1 cellular context compared by ENCODE assay signal in the genomic region with DNA sequence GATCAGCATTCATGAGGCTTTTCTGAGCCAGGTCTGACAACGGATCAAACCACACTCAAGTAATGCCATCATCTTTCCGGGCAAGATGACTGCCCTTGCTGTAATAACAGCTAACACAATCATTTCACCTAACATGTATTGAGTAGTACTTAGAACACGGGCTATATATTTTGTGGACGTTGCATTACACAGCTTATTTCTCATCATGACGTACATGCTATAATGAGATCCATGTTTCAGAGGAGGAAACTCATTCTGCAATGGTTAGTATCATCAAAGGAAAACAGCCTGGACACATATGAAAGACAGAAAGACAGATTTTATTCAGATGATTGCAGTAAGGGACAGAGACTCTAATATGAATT.
TF ChIP-seq lines count a peak whose summit lies in the region.

No MANE protein-coding gene starts in this region.

TF ChIP-seq in IMR-90, 13 proteins besides CTCF, POLR2A, EP300 and RAD21 (continued from another document):
- TF ChIP-seq MAZ (IDR thresholded peaks at IDR 0.05; ENCODE audit: borderline replicate concordance, low read depth, low read length), result no peak
- no peak for TF ChIP-seq CHD1 (IDR thresholded peaks at IDR 0.05; ENCODE audit: low read depth, low read length)
- TF ChIP-seq, protein P1, sequence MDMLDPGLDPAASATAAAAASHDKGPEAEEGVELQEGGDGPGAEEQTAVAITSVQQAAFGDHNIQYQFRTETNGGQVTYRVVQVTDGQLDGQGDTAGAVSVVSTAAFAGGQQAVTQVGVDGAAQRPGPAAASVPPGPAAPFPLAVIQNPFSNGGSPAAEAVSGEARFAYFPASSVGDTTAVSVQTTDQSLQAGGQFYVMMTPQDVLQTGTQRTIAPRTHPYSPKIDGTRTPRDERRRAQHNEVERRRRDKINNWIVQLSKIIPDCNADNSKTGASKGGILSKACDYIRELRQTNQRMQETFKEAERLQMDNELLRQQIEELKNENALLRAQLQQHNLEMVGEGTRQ (IDR thresholded peaks at IDR 0.05; ENCODE audit: low read depth, low read length), result no peak
- no peak for TF ChIP-seq RFX5 (IDR thresholded peaks at IDR 0.05; ENCODE audit: low read depth, low read length)
- TF ChIP-seq BHLHE40 (IDR thresholded peaks at IDR 0.05; ENCODE audit: low read depth, low read length), result no peak
- TF ChIP-seq MAFK (IDR thresholded peaks at IDR 0.05; ENCODE audit: low read depth, low read length), result no peak
- no peak for TF ChIP-seq SMC3 (IDR thresholded peaks at IDR 0.05; ENCODE audit: low read depth, low read length)
- TF ChIP-seq MXI1 (IDR thresholded peaks at IDR 0.05; ENCODE audit: borderline replicate concordance, low read depth, low read length), result no peak
- no peak for TF ChIP-seq FOS (IDR thresholded peaks at IDR 0.05; ENCODE audit: low read depth, low read length)
- no peak for TF ChIP-seq NFE2L2 (IDR thresholded peaks at IDR 0.05; ENCODE audit: low read depth, low read length)
TF ChIP-seq in IMR-90: peak in this region for 0.
